In the genomic region with DNA sequence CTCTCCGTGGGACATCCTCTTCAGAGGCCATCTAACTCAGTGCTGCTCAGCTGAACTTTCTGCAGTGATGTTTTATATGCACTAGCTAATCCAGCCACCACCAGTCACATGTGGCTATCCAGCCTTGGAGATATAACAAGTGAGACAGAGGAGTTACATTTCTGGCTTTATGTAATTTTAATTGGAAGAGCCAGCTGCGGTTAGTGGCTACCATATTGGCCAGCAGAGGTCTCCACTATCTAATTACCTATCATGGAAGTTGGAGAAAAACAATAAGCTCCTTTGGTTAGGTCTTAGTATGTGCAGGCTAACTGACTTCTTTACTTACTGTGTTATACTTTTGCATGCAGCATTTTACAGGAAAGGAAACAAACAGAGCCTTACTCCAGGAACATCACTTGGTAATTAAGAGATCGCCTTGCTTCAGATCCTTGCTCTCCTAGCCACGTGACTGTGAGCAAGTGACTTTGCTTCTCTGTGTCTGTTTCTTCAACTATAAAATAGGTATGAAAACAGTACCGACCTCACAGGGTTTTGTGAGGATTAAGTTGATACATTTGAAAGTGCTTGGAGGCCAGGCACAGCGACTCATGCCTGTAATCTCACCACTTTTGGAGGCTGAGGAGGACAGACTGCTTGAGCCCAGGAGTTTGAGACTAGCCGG, we compare ENCODE assay signal across 9 cellular contexts. TPM values are rescaled to one million over a fixed set of nuclear protein-coding genes. Genes with fewer than 3 reads are reported as not detected.
A peak's percentile ranks its signal among the peaks of the same experiment; 100 is the strongest.
DNase-seq lines count a peak whose midpoint lies in the region; ATAC-seq, FAIRE-seq and TF ChIP-seq lines count a peak whose summit lies in the region.
"Had no signal": no experiment of that assay in that cellular context is flagged by ENCODE, and none has a peak within 500 bp of the region (broad histone marks: within the 10 kb centered on the region; RNA-seq: fewer than 3 reads in every experiment).

No MANE protein-coding gene starts in this region.

- no peak overlapping the region for H3K4me3 Mint-ChIP-seq in activated CD4-positive, alpha-beta T cell treated with anti-CD3 and anti-CD28 coated beads, Interleukin-2, amount 10 ng/mL, durations not matched to agents 7 days and 5 days
- H3K4me3 Mint-ChIP-seq in activated CD8-positive, alpha-beta T cell treated with anti-CD3 and anti-CD28 coated beads for 36 hours: no peak overlapping the region
- H3K4me3 Mint-ChIP-seq: activated naive CD8-positive, alpha-beta T cell had no signal

- no peaks in the 10 kb centered on the region for H3K9me3 Mint-ChIP-seq in activated CD4-positive, alpha-beta T cell treated with anti-CD3 and anti-CD28 coated beads, Interleukin-2, amount 10 ng/mL, durations not matched to agents 7 days and 5 days
- H3K9me3 Mint-ChIP-seq in activated CD8-positive, alpha-beta T cell treated with anti-CD3 and anti-CD28 coated beads for 36 hours: no peaks in the 10 kb centered on the region

- TF ChIP-seq CTCF in activated CD8-positive, alpha-beta T cell treated with anti-CD3 and anti-CD28 coated beads for 36 hours (IDR thresholded peaks at IDR 0.05): peak; percentile 55

- intact Hi-C loops in activated CD8-positive, alpha-beta T cell treated with anti-CD3 and anti-CD28 coated beads for 36 hours (cut with micrococcal nuclease): loop anchor here (5.0 kb wide), 1 partner anchor 71 kb away; no protein-coding TSS in a partner anchor

- H3K4me1 Mint-ChIP-seq in activated CD4-positive, alpha-beta T cell treated with anti-CD3 and anti-CD28 coated beads, Interleukin-2, amount 10 ng/mL, durations not matched to agents 7 days and 5 days: peaks cover 18% of the 10 kb centered on the region
- H3K4me1 Mint-ChIP-seq in activated CD8-positive, alpha-beta T cell treated with anti-CD3 and anti-CD28 coated beads for 36 hours (ENCODE audit: low read depth): peaks cover 14% of the 10 kb centered on the region

- CTCF ChIA-PET in activated CD4-positive, alpha-beta T cell treated with anti-CD3 and anti-CD28 coated beads, Interleukin-2, amount 10 ng/mL, durations not matched to agents 7 days and 5 days (lab: Charles Lee): interaction anchor here (0.6 to 0.7 kb wide), 2 partner anchors 38 to 673 kb away, joined by 3 read pairs; a partner anchor contains a TSS
- CTCF ChIA-PET in activated CD8-positive, alpha-beta T cell treated with anti-CD3 and anti-CD28 coated beads for 36 hours (lab: Charles Lee): interaction anchor here (0.6 to 2.2 kb wide), 9 partner anchors 27 to 155 kb away, joined by 3 to 12 read pairs (median 3); a partner anchor contains a TSS

- H3K27ac Mint-ChIP-seq in activated CD4-positive, alpha-beta T cell treated with anti-CD3 and anti-CD28 coated beads, Interleukin-2, amount 10 ng/mL, durations not matched to agents 7 days and 5 days: no peak overlapping the region
- no peak overlapping the region for H3K27ac Mint-ChIP-seq in activated CD8-positive, alpha-beta T cell treated with anti-CD3 and anti-CD28 coated beads for 36 hours
- H3K27ac Mint-ChIP-seq: activated naive CD8-positive, alpha-beta T cell had no signal

- H3K36me3 Mint-ChIP-seq in activated CD4-positive, alpha-beta T cell treated with anti-CD3 and anti-CD28 coated beads, Interleukin-2, amount 10 ng/mL, durations not matched to agents 7 days and 5 days (ENCODE audit: low read depth): peaks cover 2% of the 10 kb centered on the region
- H3K36me3 Mint-ChIP-seq in activated CD8-positive, alpha-beta T cell treated with anti-CD3 and anti-CD28 coated beads for 36 hours (ENCODE audit: low read depth): no peaks in the 10 kb centered on the region
- H3K36me3 Mint-ChIP-seq: activated naive CD8-positive, alpha-beta T cell had no signal

- POLR2A ChIA-PET in activated CD4-positive, alpha-beta T cell treated with anti-CD3 and anti-CD28 coated beads, Interleukin-2, amount 10 ng/mL, durations not matched to agents 7 days and 5 days (lab: Charles Lee): interaction anchor here (0.7 kb wide), 1 partner anchor 165 kb away, joined by 3 read pairs; no protein-coding TSS in a partner anchor
- POLR2A ChIA-PET in activated CD8-positive, alpha-beta T cell treated with anti-CD3 and anti-CD28 coated beads for 36 hours (lab: Charles Lee): no interaction called here

- peaks cover 47% of the 10 kb centered on the region for H3K27me3 Mint-ChIP-seq in activated CD4-positive, alpha-beta T cell treated with anti-CD3 and anti-CD28 coated beads, Interleukin-2, amount 10 ng/mL, durations not matched to agents 7 days and 5 days
- peaks cover 53% of the 10 kb centered on the region for H3K27me3 Mint-ChIP-seq in activated CD8-positive, alpha-beta T cell treated with anti-CD3 and anti-CD28 coated beads for 36 hours

- DNase-seq in activated CD4-positive, alpha-beta T cell treated with anti-CD3 and anti-CD28 coated beads, Interleukin-2, amount 10 ng/mL, durations not matched to agents 7 days and 5 days: peak; percentile 25
- no peak for DNase-seq in activated CD4-positive, alpha-beta T cell treated with anti-CD3 and anti-CD28 coated beads for 48 hours
- DNase-seq in NCI-H1105 (lab: John Stamatoyannopoulos, UW): peak; percentile 64
- peak; percentile 38 for DNase-seq in activated CD8-positive, alpha-beta T cell treated with anti-CD3 and anti-CD28 coated beads for 36 hours
- DNase-seq in hepatic stellate cell (ENCODE audit: low spot score): peak; percentile 51
- DNase-seq in superior temporal gyrus (ENCODE audit: extremely low spot score): peak; percentile 78
- no peak for DNase-seq in GM19239 (ENCODE audit: insufficient read length, low spot score)

- no peak for FAIRE-seq in GM19239 (lab: Jason Lieb, UNC)

- ATAC-seq in activated CD8-positive, alpha-beta T cell treated with anti-CD3 and anti-CD28 coated beads for 36 hours: no peak
- ATAC-seq in GM19395 (IDR thresholded peaks at IDR 0.05; ENCODE audit: unreplicated experiment): no peak

RNA-seq across cellular contexts. Expression of a gene that starts 1.6 kb away (rescaled TPM):
- total RNA-seq in activated CD4-positive, alpha-beta T cell treated with anti-CD3 and anti-CD28 coated beads, Interleukin-2, amount 10 ng/mL, durations not matched to agents 7 days and 5 days: not detected
- not detected for total RNA-seq in activated CD8-positive, alpha-beta T cell treated with anti-CD3 and anti-CD28 coated beads for 36 hours

RNA-seq across cellular contexts. Expression of a gene that starts 5.3 kb away (rescaled TPM):
- total RNA-seq in activated CD4-positive, alpha-beta T cell treated with anti-CD3 and anti-CD28 coated beads, Interleukin-2, amount 10 ng/mL, durations not matched to agents 7 days and 5 days: not detected
- total RNA-seq in activated CD8-positive, alpha-beta T cell treated with anti-CD3 and anti-CD28 coated beads for 36 hours: not detected

RNA-seq across cellular contexts. Expression of a gene that starts 13.7 kb away (rescaled TPM):
- not detected for total RNA-seq in activated CD4-positive, alpha-beta T cell treated with anti-CD3 and anti-CD28 coated beads, Interleukin-2, amount 10 ng/mL, durations not matched to agents 7 days and 5 days
- not detected for total RNA-seq in activated CD8-positive, alpha-beta T cell treated with anti-CD3 and anti-CD28 coated beads for 36 hours

RNA-seq across cellular contexts. Expression of a gene that starts 19.7 kb away (rescaled TPM):
- not detected for total RNA-seq in activated CD4-positive, alpha-beta T cell treated with anti-CD3 and anti-CD28 coated beads, Interleukin-2, amount 10 ng/mL, durations not matched to agents 7 days and 5 days
- total RNA-seq in activated CD8-positive, alpha-beta T cell treated with anti-CD3 and anti-CD28 coated beads for 36 hours: not detected

RNA-seq across cellular contexts. Expression of a gene that starts 37.4 kb away (rescaled TPM):
- not detected for total RNA-seq in activated CD4-positive, alpha-beta T cell treated with anti-CD3 and anti-CD28 coated beads, Interleukin-2, amount 10 ng/mL, durations not matched to agents 7 days and 5 days
- total RNA-seq in activated CD8-positive, alpha-beta T cell treated with anti-CD3 and anti-CD28 coated beads for 36 hours: not detected

Comparison
In these comparisons a context has a peak if more than half of its experiments do, and no peak if none do; other contexts are left out.
1. DNase-seq: peak in activated CD4-positive, alpha-beta T cell treated with anti-CD3 and anti-CD28 coated beads, Interleukin-2, amount 10 ng/mL, durations not matched to agents 7 days and 5 days (single experiment), NCI-H1105 (single experiment), activated CD8-positive, alpha-beta T cell treated with anti-CD3 and anti-CD28 coated beads for 36 hours (single experiment), hepatic stellate cell (single experiment) and superior temporal gyrus (single experiment); none in activated CD4-positive, alpha-beta T cell treated with anti-CD3 and anti-CD28 coated beads for 48 hours (single experiment) and GM19239 (single experiment).